Comparison of ENCODE assay signal across 14 cellular contexts in genomic region chr5:43245724-43246385, GRCh38. TPM values are rescaled to one million over a fixed set of nuclear protein-coding genes. Genes with fewer than 3 reads are reported as not detected.
DNase-seq lines count a peak whose midpoint lies in the region; ATAC-seq and TF ChIP-seq lines count a peak whose summit lies in the region.
"Had no signal": no experiment of that assay in that cellular context is flagged by ENCODE, and none has a peak within 500 bp of the region (broad histone marks: within the 10 kb centered on the region; RNA-seq: fewer than 3 reads in every experiment).

No MANE protein-coding gene starts in this region.

- no peaks in the 10 kb centered on the region for H3K79me2 ChIP-seq in MM.1S (ENCODE audit: low read length)

- H3K4me1 Mint-ChIP-seq in activated CD8-positive, alpha-beta T cell treated with anti-CD3 and anti-CD28 coated beads for 36 hours (ENCODE audit: low read depth) = peaks cover 4% of the 10 kb centered on the region
- no peaks in the 10 kb centered on the region for H3K4me1 Mint-ChIP-seq in activated CD8-positive, alpha-beta T cell treated with anti-CD3 and anti-CD28 coated beads, Interleukin-2, amount 10 ng/mL, durations not matched to agents 7 days and 5 days (ENCODE audit: low read depth)
- H3K4me1 Mint-ChIP-seq in stimulated activated effector memory CD8-positive, alpha-beta T cell treated with anti-CD3 and anti-CD28 coated beads, Interleukin-12 subunit alpha, Interleukin-12 subunit beta, amount 100 ng/mL, for 72 hours = peaks cover 17% of the 10 kb centered on the region
- H3K4me1 Mint-ChIP-seq in CD4-positive, alpha-beta memory T cell = no peaks in the 10 kb centered on the region

- TF ChIP-seq CTCF in activated CD8-positive, alpha-beta T cell treated with anti-CD3 and anti-CD28 coated beads for 36 hours (IDR thresholded peaks at IDR 0.05) = no peak
- TF ChIP-seq CTCF in MM.1S (IDR thresholded peaks at IDR 0.05; ENCODE audit: low read length) = no peak

- H2AFZ ChIP-seq in MM.1S (ENCODE audit: low read length) = no peak overlapping the region

- peaks cover 9% of the 10 kb centered on the region for H3K27me3 Mint-ChIP-seq in activated CD8-positive, alpha-beta T cell treated with anti-CD3 and anti-CD28 coated beads for 36 hours
- H3K27me3 Mint-ChIP-seq in activated CD8-positive, alpha-beta T cell treated with anti-CD3 and anti-CD28 coated beads, Interleukin-2, amount 10 ng/mL, durations not matched to agents 7 days and 5 days (ENCODE audit: low read depth) = peaks cover 13% of the 10 kb centered on the region
- peaks cover 11 to 27% of the 10 kb centered on the region in 2 donors for H3K27me3 Mint-ChIP-seq in CD4-positive, alpha-beta memory T cell

- H3K27me3 ChIP-seq in MM.1S (replicated peaks; ENCODE audit: insufficient read depth, low read length) = no peaks in the 10 kb centered on the region
- H3K27me3 ChIP-seq in CD4-positive, alpha-beta memory T cell (ENCODE audit: insufficient read depth, low read length) = no peaks in the 10 kb centered on the region
- H3K27me3 ChIP-seq: tibial nerve had no signal

- H3K9me3 Mint-ChIP-seq in activated CD8-positive, alpha-beta T cell treated with anti-CD3 and anti-CD28 coated beads for 36 hours = no peaks in the 10 kb centered on the region
- no peaks in the 10 kb centered on the region for H3K9me3 Mint-ChIP-seq in activated CD8-positive, alpha-beta T cell treated with anti-CD3 and anti-CD28 coated beads, Interleukin-2, amount 10 ng/mL, durations not matched to agents 7 days and 5 days (ENCODE audit: insufficient read depth)
- H3K9me3 Mint-ChIP-seq in stimulated activated effector memory CD8-positive, alpha-beta T cell treated with anti-CD3 and anti-CD28 coated beads, Interleukin-12 subunit alpha, Interleukin-12 subunit beta, amount 100 ng/mL, for 72 hours = no peaks in the 10 kb centered on the region
- H3K9me3 Mint-ChIP-seq in CD4-positive, alpha-beta memory T cell = no peaks in the 10 kb centered on the region

- H3K36me3 ChIP-seq in MM.1S (replicated peaks; ENCODE audit: insufficient read depth, low read length) = no peaks in the 10 kb centered on the region
- H3K36me3 ChIP-seq in CD4-positive, alpha-beta memory T cell (ENCODE audit: insufficient read depth, low read length) = no peaks in the 10 kb centered on the region

- peak; percentile 14 for DNase-seq in activated CD8-positive, alpha-beta T cell treated with anti-CD3 and anti-CD28 coated beads for 36 hours
- DNase-seq in activated CD8-positive, alpha-beta T cell treated with anti-CD3 and anti-CD28 coated beads, Interleukin-2, amount 10 ng/mL, durations not matched to agents 7 days and 5 days = no peak
- DNase-seq in stimulated activated effector memory CD8-positive, alpha-beta T cell treated with anti-CD3 and anti-CD28 coated beads, Interleukin-12 subunit alpha, Interleukin-12 subunit beta, amount 100 ng/mL, for 72 hours (ENCODE audit: low spot score in 2 of 2) = peak in 1 of 2 donors; percentile 61
- DNase-seq in AML-193 (lab: John Stamatoyannopoulos, UW) (no peak), MM.1S (no peak)
- DNase-seq in CD4-positive, alpha-beta memory T cell = no peak
- DNase-seq: activated T-cell treated with anti-CD3 and anti-CD28 coated beads, Interleukin-2, amount 50 U/mL, for 48 hours; left cardiac atrium; NCI-H1105; NCI-H524 treated with DMSO at 0.1 percent for 48 hours had no signal

- no peaks in the 10 kb centered on the region for H3F3A ChIP-seq in MM.1S (ENCODE audit: insufficient read depth, low read length)

- POLR2A ChIA-PET in activated CD8-positive, alpha-beta T cell treated with anti-CD3 and anti-CD28 coated beads for 36 hours (lab: Charles Lee) = no interaction called here
- POLR2A ChIA-PET in activated CD8-positive, alpha-beta T cell treated with anti-CD3 and anti-CD28 coated beads, Interleukin-2, amount 10 ng/mL, durations not matched to agents 7 days and 5 days (lab: Charles Lee) = no interaction called here
- POLR2A ChIA-PET in CD4-positive, alpha-beta memory T cell (lab: Charles Lee; ENCODE audit: partially characterized antibody) = interaction anchor here (0.6 kb wide), 1 partner anchor 59 kb away, joined by 3 read pairs; no protein-coding TSS in a partner anchor

- peak; percentile 24 for ATAC-seq in activated CD8-positive, alpha-beta T cell treated with anti-CD3 and anti-CD28 coated beads for 36 hours
- ATAC-seq in activated CD8-positive, alpha-beta T cell treated with anti-CD3 and anti-CD28 coated beads, Interleukin-2, amount 10 ng/mL, durations not matched to agents 7 days and 5 days = no peak
- ATAC-seq in GM21723 (IDR thresholded peaks at IDR 0.05; ENCODE audit: unreplicated experiment) = peak; percentile 66
- peak; percentile 61 for ATAC-seq in HG03108 (IDR thresholded peaks at IDR 0.05; ENCODE audit: unreplicated experiment)
- ATAC-seq in stimulated activated effector memory CD8-positive, alpha-beta T cell treated with anti-CD3 and anti-CD28 coated beads, Interleukin-12 subunit alpha, Interleukin-12 subunit beta, amount 100 ng/mL, for 72 hours = peak; percentile 77
- ATAC-seq: activated CD4-positive, CD25-positive, alpha-beta regulatory T cell treated with anti-CD3 and anti-CD28 coated beads, Interleukin-2, amount 50 U/mL, for 24 hours; left cardiac atrium had no signal

- no peak overlapping the region for H3K4me3 Mint-ChIP-seq in activated CD8-positive, alpha-beta T cell treated with anti-CD3 and anti-CD28 coated beads for 36 hours
- no peak overlapping the region for H3K4me3 Mint-ChIP-seq in activated CD8-positive, alpha-beta T cell treated with anti-CD3 and anti-CD28 coated beads, Interleukin-2, amount 10 ng/mL, durations not matched to agents 7 days and 5 days
- H3K4me3 Mint-ChIP-seq in stimulated activated effector memory CD8-positive, alpha-beta T cell treated with anti-CD3 and anti-CD28 coated beads, Interleukin-12 subunit alpha, Interleukin-12 subunit beta, amount 100 ng/mL, for 72 hours = peak overlapping the region; percentile 38
- H3K4me3 Mint-ChIP-seq in CD4-positive, alpha-beta memory T cell = peak overlapping the region in 1 of 8 donors; percentile 52

- no peak overlapping the region for H3K4me2 ChIP-seq in MM.1S (ENCODE audit: low read depth, low read length)

- H3K9ac ChIP-seq in MM.1S (ENCODE audit: low read length) = no peak overlapping the region

- no peak overlapping the region for H3K4me3 ChIP-seq in MM.1S (ENCODE audit: low read length)
- no peak overlapping the region for H3K4me3 ChIP-seq in CD4-positive, alpha-beta memory T cell (ENCODE audit: low read length in 2 of 2)
- H3K4me3 ChIP-seq: tibial nerve had no signal

- H3K4me1 ChIP-seq in MM.1S (ENCODE audit: low read length) = no peaks in the 10 kb centered on the region
- H3K4me1 ChIP-seq in CD4-positive, alpha-beta memory T cell (ENCODE audit: insufficient read depth, low read length) = no peaks in the 10 kb centered on the region
- H3K4me1 ChIP-seq: tibial nerve had no signal

- no peak overlapping the region for H3K27ac Mint-ChIP-seq in activated CD8-positive, alpha-beta T cell treated with anti-CD3 and anti-CD28 coated beads for 36 hours
- no peak overlapping the region for H3K27ac Mint-ChIP-seq in activated CD8-positive, alpha-beta T cell treated with anti-CD3 and anti-CD28 coated beads, Interleukin-2, amount 10 ng/mL, durations not matched to agents 7 days and 5 days
- no peak overlapping the region for H3K27ac Mint-ChIP-seq in stimulated activated effector memory CD8-positive, alpha-beta T cell treated with anti-CD3 and anti-CD28 coated beads, Interleukin-12 subunit alpha, Interleukin-12 subunit beta, amount 100 ng/mL, for 72 hours
- no peak overlapping the region for H3K27ac Mint-ChIP-seq in CD4-positive, alpha-beta memory T cell

- CTCF ChIA-PET in activated CD8-positive, alpha-beta T cell treated with anti-CD3 and anti-CD28 coated beads for 36 hours (lab: Charles Lee) = no interaction called here
- CTCF ChIA-PET in activated CD8-positive, alpha-beta T cell treated with anti-CD3 and anti-CD28 coated beads, Interleukin-2, amount 10 ng/mL, durations not matched to agents 7 days and 5 days (lab: Charles Lee) = no interaction called here
- CTCF ChIA-PET in CD4-positive, alpha-beta memory T cell (lab: Charles Lee; ENCODE audit: partially characterized antibody) = no interaction called here

- no peaks in the 10 kb centered on the region for H3K9me2 ChIP-seq in MM.1S (replicated peaks; ENCODE audit: insufficient read depth, low read length)

- H4K20me1 ChIP-seq in MM.1S (ENCODE audit: insufficient read depth, low read length) = no peaks in the 10 kb centered on the region

- no peak overlapping the region for H3K27ac ChIP-seq in MM.1S (ENCODE audit: low read length)
- H3K27ac ChIP-seq in CD4-positive, alpha-beta memory T cell (ENCODE audit: low read depth, low read length) = no peak overlapping the region
- H3K27ac ChIP-seq: tibial nerve had no signal

- H3K36me3 Mint-ChIP-seq in activated CD8-positive, alpha-beta T cell treated with anti-CD3 and anti-CD28 coated beads for 36 hours (ENCODE audit: low read depth) = no peaks in the 10 kb centered on the region
- H3K36me3 Mint-ChIP-seq in activated CD8-positive, alpha-beta T cell treated with anti-CD3 and anti-CD28 coated beads, Interleukin-2, amount 10 ng/mL, durations not matched to agents 7 days and 5 days (ENCODE audit: low read depth) = no peaks in the 10 kb centered on the region
- no peaks in the 10 kb centered on the region for H3K36me3 Mint-ChIP-seq in stimulated activated effector memory CD8-positive, alpha-beta T cell treated with anti-CD3 and anti-CD28 coated beads, Interleukin-12 subunit alpha, Interleukin-12 subunit beta, amount 100 ng/mL, for 72 hours
- H3K36me3 Mint-ChIP-seq in CD4-positive, alpha-beta memory T cell = peaks cover 0 to 4% of the 10 kb centered on the region in 2 donors

- intact Hi-C loops in activated CD8-positive, alpha-beta T cell treated with anti-CD3 and anti-CD28 coated beads for 36 hours (cut with micrococcal nuclease) = no loop called here
- intact Hi-C loops in CD4-positive, alpha-beta memory T cell (cut with micrococcal nuclease) = no loop called here

- no peaks in the 10 kb centered on the region for H3K9me3 ChIP-seq in MM.1S (replicated peaks; ENCODE audit: insufficient read depth, low read length)
- no peaks in the 10 kb centered on the region for H3K9me3 ChIP-seq in CD4-positive, alpha-beta memory T cell (ENCODE audit: control insufficient read depth in 1 of 2, low read length in 2 of 2)
- H3K9me3 ChIP-seq: tibial nerve had no signal

RNA-seq across cellular contexts. Expression of gene NIM1K, which starts 53.8 kb away (rescaled TPM):
- 1 to 10 TPM; 2.1 to 3.2 TPM for total RNA-seq in activated CD8-positive, alpha-beta T cell treated with anti-CD3 and anti-CD28 coated beads for 36 hours
- under 1 TPM; 0.50 to 0.61 TPM for total RNA-seq in activated CD8-positive, alpha-beta T cell treated with anti-CD3 and anti-CD28 coated beads, Interleukin-2, amount 10 ng/mL, durations not matched to agents 7 days and 5 days
- under 1 TPM; 0.26 to 0.28 TPM for total RNA-seq in CD4-positive, alpha-beta memory T cell
- polyA plus RNA-seq in CD4-positive, alpha-beta memory T cell = under 1 TPM; 0.24 to 0.40 TPM
